ENCODE assay signal across 15 cellular contexts in the genomic region with DNA sequence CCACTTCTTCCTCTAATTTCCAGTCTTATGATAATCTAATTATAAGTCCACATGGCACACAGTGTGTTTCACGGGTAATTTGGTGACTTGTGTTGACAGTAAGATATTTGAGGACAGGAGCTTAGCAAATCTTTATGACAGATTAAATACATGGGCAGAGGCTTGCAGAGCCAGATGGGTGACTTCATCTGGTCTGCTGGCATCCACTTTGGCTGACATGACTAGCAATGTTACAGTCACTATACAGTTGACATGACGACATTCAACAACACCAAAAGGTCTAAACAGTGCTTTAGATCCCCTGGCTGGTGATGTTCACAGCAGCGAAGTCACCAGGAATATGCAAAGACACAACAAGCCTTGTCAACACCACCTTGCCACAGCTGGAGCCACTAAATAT.
DNase-seq lines count a peak whose midpoint lies in the region; TF ChIP-seq lines count a peak whose summit lies in the region.
"Had no signal": no experiment of that assay in that cellular context is flagged by ENCODE, and none has a peak within 500 bp of the region (broad histone marks: within the 10 kb centered on the region; RNA-seq: fewer than 3 reads in every experiment).

No MANE protein-coding gene starts in this region.

- POLR2A ChIA-PET in Caco-2 (lab: Charles Lee) = no interaction called here

- CTCF ChIA-PET in Caco-2 (lab: Charles Lee) = no interaction called here

- H3K4me3 ChIP-seq in Caco-2 (ENCODE audit: low read depth, low read length) = no peak overlapping the region
- no peak overlapping the region for H3K4me3 ChIP-seq in hepatocyte
- H3K4me3 ChIP-seq: GM12878, HAP-1 had no signal

- DNase-seq in DMS53 (lab: John Stamatoyannopoulos, UW) = peak; percentile 63
- no peak for DNase-seq in DMS53 treated with DMSO at 0.1 percent for 48 hours (lab: John Stamatoyannopoulos, UW; ENCODE audit: unreplicated experiment)
- DNase-seq in Caco-2 = no peak
- DNase-seq in NCI-H524 treated with DMSO at 0.1 percent for 48 hours (lab: John Stamatoyannopoulos, UW) = peak; percentile 1
- DNase-seq in hepatocyte (ENCODE audit: low spot score) = no peak
- DNase-seq in SW480 (ENCODE audit: low spot score) = no peak
- DNase-seq in type B pancreatic cell (ENCODE audit: extremely low spot score, unreplicated experiment) = no peak
- no peak for DNase-seq in KG1 (lab: John Stamatoyannopoulos, UW)
- DNase-seq: CD8-positive, alpha-beta T cell; COR-L47; GOT3 had no signal

- TF ChIP-seq CTCF in Caco-2 (IDR thresholded peaks at IDR 0.05; ENCODE audit: insufficient read depth in 1 of 2, low read depth in 1 of 2, low read length in 1 of 2, severe bottlenecking in 1 of 2, unreplicated experiment in 1 of 2) (no peak), hepatocyte (IDR thresholded peaks at IDR 0.05; ENCODE audit: poor library complexity) (no peak), type B pancreatic cell (conservative IDR thresholded peaks at IDR 0.05) (no peak)

- H3K4me1 Mint-ChIP-seq in Caco-2 (ENCODE audit: low read depth, unreplicated experiment) (peaks cover 21% of the 10 kb centered on the region), type B pancreatic cell (ENCODE audit: unreplicated experiment) (peaks cover 11% of the 10 kb centered on the region)

- intact Hi-C loops in Caco-2 (cut with micrococcal nuclease; ENCODE audit: unreplicated experiment) = no loop called here

- H3K36me3 Mint-ChIP-seq in Caco-2 (ENCODE audit: insufficient read depth, unreplicated experiment) (no peaks in the 10 kb centered on the region), type B pancreatic cell (no peaks in the 10 kb centered on the region)
- H3K36me3 Mint-ChIP-seq: CD8-positive, alpha-beta T cell had no signal

- H3K9me3 Mint-ChIP-seq in Caco-2 (ENCODE audit: unreplicated experiment) (no peaks in the 10 kb centered on the region), type B pancreatic cell (peaks cover 5% of the 10 kb centered on the region)

- H3K4me1 ChIP-seq in Caco-2 = peaks cover 38% of the 10 kb centered on the region
- peaks cover 44% of the 10 kb centered on the region for H3K4me1 ChIP-seq in hepatocyte (ENCODE audit: insufficient read depth)
- H3K4me1 ChIP-seq: HAP-1 had no signal

- H3K27ac Mint-ChIP-seq in Caco-2 (ENCODE audit: unreplicated experiment) (peak overlapping the region; percentile 43), type B pancreatic cell (no peak overlapping the region)
- H3K27ac Mint-ChIP-seq: CD8-positive, alpha-beta T cell had no signal

- H3K36me3 ChIP-seq in Caco-2 (ENCODE audit: control insufficient read depth, insufficient read depth, low read length) (no peaks in the 10 kb centered on the region), hepatocyte (replicated peaks; ENCODE audit: insufficient read depth, low read depth) (no peaks in the 10 kb centered on the region)
- H3K36me3 ChIP-seq: HAP-1 had no signal

- WGBS in hepatocyte (ENCODE audit: low lambda C conversion rate, missing lambda C conversion rate) = 66% methylated on average over 3 of the region's 3 CpGs

- no peaks in the 10 kb centered on the region for H3K79me2 ChIP-seq in hepatocyte

- H3K27me3 ChIP-seq in Caco-2 (replicated peaks; ENCODE audit: control insufficient read depth, insufficient read depth, low read length) (no peaks in the 10 kb centered on the region), hepatocyte (no peaks in the 10 kb centered on the region)

- H3K27me3 Mint-ChIP-seq in Caco-2 (ENCODE audit: insufficient read depth, unreplicated experiment) (no peaks in the 10 kb centered on the region), type B pancreatic cell (peaks cover 18% of the 10 kb centered on the region)

- H4K20me1 ChIP-seq in hepatocyte (ENCODE audit: insufficient read depth, poor library complexity, severe bottlenecking) = no peaks in the 10 kb centered on the region

- no peak overlapping the region for H3K4me3 Mint-ChIP-seq in Caco-2 (ENCODE audit: unreplicated experiment)
- H3K4me3 Mint-ChIP-seq in type B pancreatic cell = no peak overlapping the region
- H3K4me3 Mint-ChIP-seq: CD14-positive monocyte; CD8-positive, alpha-beta T cell had no signal

- H2AFZ ChIP-seq in hepatocyte = no peak overlapping the region

- no peak overlapping the region for H3K4me2 ChIP-seq in hepatocyte

- BruUV-seq in Caco-2 (replicated peaks; lab: Mats Ljungman, UMichigan) = no TSS peak

- H3K27ac ChIP-seq in hepatocyte = peak overlapping the region; percentile 89
- H3K27ac ChIP-seq: 22Rv1 had no signal

- no peaks in the 10 kb centered on the region for H3K9me2 ChIP-seq in hepatocyte (replicated peaks; ENCODE audit: insufficient read depth)

- H3K9me3 ChIP-seq in Caco-2 = no peaks in the 10 kb centered on the region
- no peaks in the 10 kb centered on the region for H3K9me3 ChIP-seq in hepatocyte (ENCODE audit: low read depth)

Comparison
In these comparisons a context has a peak if more than half of its experiments do, and no peak if none do; other contexts are left out.
1. DNase-seq: peak in DMS53 (single experiment) and NCI-H524 treated with DMSO at 0.1 percent for 48 hours (single experiment); none in DMS53 treated with DMSO at 0.1 percent for 48 hours (single experiment), Caco-2 (0 of 2), hepatocyte (single experiment), SW480 (single experiment), type B pancreatic cell (single experiment) and KG1 (single experiment).